28 cellular contexts compared by ENCODE assay signal in the genomic region with DNA sequence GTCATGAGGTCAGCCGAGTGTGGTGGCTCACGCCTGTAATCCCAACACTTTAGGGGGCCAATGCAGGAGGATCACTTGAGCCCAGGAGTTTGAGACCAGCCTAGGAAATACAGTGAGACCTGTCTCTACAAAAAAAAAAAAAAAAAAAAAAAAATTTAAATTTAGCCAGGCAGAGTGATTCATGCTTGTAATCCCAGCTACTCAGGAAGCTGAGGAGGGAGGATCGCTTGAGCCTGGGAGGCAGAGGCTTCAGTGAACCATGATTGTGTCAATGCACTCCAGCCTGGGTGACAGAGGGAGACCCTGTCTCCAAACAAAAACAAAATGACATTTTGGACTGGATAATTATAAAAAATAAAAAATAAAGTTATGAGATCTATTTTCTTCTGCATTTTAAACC. TPM values are rescaled to one million over a fixed set of nuclear protein-coding genes. Genes with fewer than 3 reads are reported as not detected.
DNase-seq lines count a peak whose midpoint lies in the region; ATAC-seq and TF ChIP-seq lines count a peak whose summit lies in the region.
"Had no signal": no experiment of that assay in that cellular context is flagged by ENCODE, and none has a peak within 500 bp of the region (broad histone marks: within the 10 kb centered on the region; RNA-seq: fewer than 3 reads in every experiment).

No MANE protein-coding gene starts in this region.

- H3K27me3 ChIP-seq in left lung, result no peaks in the 10 kb centered on the region
- H3K27me3 ChIP-seq: neural progenitor cell, stomach had no signal

- intact Hi-C loops in left lung (cut with DNase I), result loop anchor here in 1 of 2 donors (5.0 kb wide), 1 partner anchor 134 kb away; no protein-coding TSS in a partner anchor

- no peak for ATAC-seq in left lung
- no peak for ATAC-seq in HG03342 (IDR thresholded peaks at IDR 0.05; ENCODE audit: unreplicated experiment)
- no peak for ATAC-seq in GM18868 (IDR thresholded peaks at IDR 0.05; ENCODE audit: unreplicated experiment)
- ATAC-seq: activated CD4-positive, alpha-beta T cell treated with anti-CD3 and anti-CD28 coated beads for 36 hours; left cardiac atrium; Right ventricle myocardium inferior had no signal

- H3K27ac ChIP-seq in left lung, result no peak overlapping the region
- H3K27ac ChIP-seq: HL-60, neural progenitor cell, prostate gland, stomach had no signal

- DNase-seq in DMS53 treated with DMSO at 0.1 percent for 48 hours (lab: John Stamatoyannopoulos, UW; ENCODE audit: unreplicated experiment) (peak; percentile 14), M059J (ENCODE audit: low read depth) (peak; percentile 83), cardiac fibroblast (ENCODE audit: low read depth in 2 of 2) (peak; percentile 51 to 67), kidney glomerular epithelial cell (lab: John Stamatoyannopoulos, UW) (peak; percentile 14), left lung (no peak)
- DNase-seq in activated CD4-positive, alpha-beta T cell treated with anti-CD3 and anti-CD28 coated beads for 48 hours, result no peak
- DNase-seq: activated CD4-positive, alpha-beta T cell treated with anti-CD3 and anti-CD28 coated beads for 36 hours; C1 segment of cervical spinal cord; central memory CD4-positive, alpha-beta T cell; effector CD8-positive, alpha-beta T cell; GF-D8; HFFc6; left cardiac atrium; NCI-H1048; NCI-H1930; NCI-H446 treated with DMSO at 0.1 percent for 48 hours; NK-92 treated with Interleukin-12 subunit alpha and Interleukin-12 subunit beta, amount 100 ng/mL, for 24 hours; stimulated activated CD4-positive, alpha-beta T cell treated with anti-CD3 and anti-CD28 coated beads, Interleukin-4, amount 100 ng/mL, for 24 hours; stomach had no signal

- TF ChIP-seq CTCF in cardiac fibroblast (IDR thresholded peaks at IDR 0.05; ENCODE audit: low read depth, low read length) (no peak), left lung (IDR thresholded peaks at IDR 0.05) (no peak)

- H3K36me3 ChIP-seq in left lung, result no peaks in the 10 kb centered on the region
- H3K36me3 ChIP-seq: neural progenitor cell, prostate gland, stomach had no signal

- H3K4me3 ChIP-seq in cardiac fibroblast (replicated peaks in 1 of 2; ENCODE audit: low read depth in 2 of 2, low read length in 2 of 2), result no peak overlapping the region
- H3K4me3 ChIP-seq in left lung, result no peak overlapping the region
- H3K4me3 ChIP-seq: neural progenitor cell, prostate gland, stomach had no signal

- peaks cover 16 to 28% of the 10 kb centered on the region in 2 donors for H3K4me1 ChIP-seq in left lung
- H3K4me1 ChIP-seq: neural progenitor cell had no signal

- no peaks in the 10 kb centered on the region for H3K9me3 ChIP-seq in left lung
- H3K9me3 ChIP-seq: prostate gland, stomach had no signal

RNA-seq across cellular contexts. Expression of gene ADGRF1, which starts 56.2 kb away (rescaled TPM):
- total RNA-seq in M059J (2014; rRNA removed; shearing (Covaris generic)), result 37.3 and 38.1 TPM in 2 replicates
- 10 to 100 TPM; 29.6 to 30.0 TPM for total RNA-seq in left lung
- total RNA-seq: A673; activated CD4-positive, alpha-beta T cell treated with anti-CD3 and anti-CD28 coated beads for 36 hours; activated T-helper 2 cell treated with anti-CD3 and anti-CD28 coated beads, Interferon-gamma antibody, Interleukin-2, Interleukin-4, amounts not matched to agents 10 μg/mL and 5 μg/mL and 100 μg/mL, durations not matched to agents 14 hours and 24 hours and 36 hours; fibroblast of lung; HFFc6; left cardiac atrium; Right ventricle myocardium inferior had no signal

Comparison
In these comparisons a context has a peak if more than half of its experiments do, and no peak if none do; other contexts are left out.
1. DNase-seq: peak in DMS53 treated with DMSO at 0.1 percent for 48 hours (single experiment), M059J (single experiment), cardiac fibroblast (2 of 2) and kidney glomerular epithelial cell (single experiment); none in left lung (0 of 2) and activated CD4-positive, alpha-beta T cell treated with anti-CD3 and anti-CD28 coated beads for 48 hours (single experiment).